9 cellular contexts compared by ENCODE assay signal in the genomic region with DNA sequence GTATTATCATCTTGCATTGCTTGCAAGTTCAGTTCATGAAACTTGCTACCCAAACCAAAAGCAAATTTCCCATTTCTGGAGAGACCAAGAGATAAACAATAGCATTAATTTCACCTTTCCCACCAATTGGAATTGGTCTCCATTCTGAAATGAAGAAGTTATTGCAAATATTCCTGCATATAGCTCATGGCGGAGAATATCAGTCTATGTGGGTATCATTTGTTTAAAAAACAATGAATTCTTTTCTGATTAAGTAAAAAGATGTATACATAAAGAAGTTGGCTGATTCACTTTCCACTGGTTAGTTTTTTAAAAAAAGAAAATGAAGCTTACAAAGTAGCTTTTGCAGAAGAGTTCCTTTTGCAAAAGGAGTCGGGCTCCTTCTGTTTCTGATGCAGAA. TPM values are rescaled to one million over a fixed set of nuclear protein-coding genes. Genes with fewer than 3 reads are reported as not detected.
"Had no signal": no experiment of that assay in that cellular context is flagged by ENCODE, and none has a peak within 500 bp of the region (broad histone marks: within the 10 kb centered on the region; RNA-seq: fewer than 3 reads in every experiment).

No MANE protein-coding gene starts in this region.

- H3K9me3 ChIP-seq: HAP-1 had no signal

- H3K27ac ChIP-seq: GM23248, HL-60 had no signal

- H3K4me3 Mint-ChIP-seq: HFFc6 had no signal

- H3K9me3 Mint-ChIP-seq: HFFc6 had no signal

- ATAC-seq: HCT116, HepG2, K562 had no signal

- H3K36me3 ChIP-seq: HAP-1 had no signal

- H2AFZ ChIP-seq: GM23248 had no signal

- H3K9ac ChIP-seq: GM23248 had no signal

- DNase-seq: GM23248, GOT3, H7, HFFc6 had no signal

- H3K4me1 ChIP-seq: HAP-1 had no signal

- H3K27ac Mint-ChIP-seq: HFFc6 had no signal

- H3K4me3 ChIP-seq: GM23248, HAP-1, K562 had no signal

RNA-seq across cellular contexts. Expression of gene ANK3, which starts 19.5 kb away (rescaled TPM):
- total RNA-seq: HepG2, HFFc6 had no signal
- polyA plus RNA-seq: HepG2 had no signal
